10 cellular contexts compared by ENCODE assay signal in genomic region chrX:34655496-34656258, GRCh38. TPM values are rescaled to one million over a fixed set of nuclear protein-coding genes. Genes with fewer than 3 reads are reported as not detected.
DNase-seq lines count a peak whose midpoint lies in the region; ATAC-seq and TF ChIP-seq lines count a peak whose summit lies in the region.
"Had no signal": no experiment of that assay in that cellular context is flagged by ENCODE, and none has a peak within 500 bp of the region (broad histone marks: within the 10 kb centered on the region; RNA-seq: fewer than 3 reads in every experiment).

No MANE protein-coding gene starts in this region.

- peaks cover 15% of the 10 kb centered on the region for H3K27me3 Mint-ChIP-seq in activated CD8-positive, alpha-beta T cell treated with anti-CD3 and anti-CD28 coated beads, Interleukin-2, amount 10 ng/mL, durations not matched to agents 7 days and 5 days (ENCODE audit: low read depth)
- H3K27me3 Mint-ChIP-seq in activated CD8-positive, alpha-beta T cell treated with anti-CD3 and anti-CD28 coated beads for 36 hours, result peaks cover 16% of the 10 kb centered on the region

- intact Hi-C loops in activated CD8-positive, alpha-beta T cell treated with anti-CD3 and anti-CD28 coated beads for 36 hours (cut with micrococcal nuclease), result no loop called here
- intact Hi-C loops in tibial artery (cut with DNase I; ENCODE audit: low total_unique reads), result no loop called here

- no peak for DNase-seq in activated CD8-positive, alpha-beta T cell treated with anti-CD3 and anti-CD28 coated beads, Interleukin-2, amount 10 ng/mL, durations not matched to agents 7 days and 5 days
- no peak for DNase-seq in activated CD8-positive, alpha-beta T cell treated with anti-CD3 and anti-CD28 coated beads for 36 hours
- DNase-seq in lung (ENCODE audit: low spot score) (no peak), tibial artery (no peak), germinal center (ENCODE audit: low spot score) (no peak), DMS79 (lab: John Stamatoyannopoulos, UW) (no peak)
- DNase-seq: cortex of kidney had no signal

- H3K36me3 ChIP-seq in lung (ENCODE audit: control insufficient read depth in 2 of 2, insufficient read depth in 2 of 2, low read length in 2 of 2) (no peaks in the 10 kb centered on the region), tibial artery (no peaks in the 10 kb centered on the region)
- H3K36me3 ChIP-seq: BLaER1 treated with 17β-estradiol and CSF1 and Interleukin-3, amounts not matched to agents 10 nM and 100 nM had no signal

- H3K4me1 Mint-ChIP-seq in activated CD8-positive, alpha-beta T cell treated with anti-CD3 and anti-CD28 coated beads, Interleukin-2, amount 10 ng/mL, durations not matched to agents 7 days and 5 days (ENCODE audit: low read depth), result peaks cover 7% of the 10 kb centered on the region
- H3K4me1 Mint-ChIP-seq in activated CD8-positive, alpha-beta T cell treated with anti-CD3 and anti-CD28 coated beads for 36 hours (ENCODE audit: low read depth), result no peaks in the 10 kb centered on the region

- POLR2A ChIA-PET in activated CD8-positive, alpha-beta T cell treated with anti-CD3 and anti-CD28 coated beads, Interleukin-2, amount 10 ng/mL, durations not matched to agents 7 days and 5 days (lab: Charles Lee), result no interaction called here
- POLR2A ChIA-PET in activated CD8-positive, alpha-beta T cell treated with anti-CD3 and anti-CD28 coated beads for 36 hours (lab: Charles Lee), result no interaction called here

- H3K9me3 ChIP-seq in lung (ENCODE audit: control insufficient read depth in 2 of 2, insufficient read depth in 1 of 2, low read length in 1 of 2) (peaks cover 0 to 2% of the 10 kb centered on the region in 2 donors), tibial artery (no peaks in the 10 kb centered on the region)

- H3K4me1 ChIP-seq in lung (ENCODE audit: control insufficient read depth in 2 of 2, insufficient read depth in 2 of 2, low read length in 2 of 2), result peaks cover 0 to 8% of the 10 kb centered on the region in 2 donors
- H3K4me1 ChIP-seq in tibial artery, result peaks cover 0 to 11% (median 0%) of the 10 kb centered on the region in 4 donors
- H3K4me1 ChIP-seq: BLaER1 treated with 17β-estradiol and CSF1 and Interleukin-3, amounts not matched to agents 10 nM and 100 nM had no signal

- H3K36me3 Mint-ChIP-seq in activated CD8-positive, alpha-beta T cell treated with anti-CD3 and anti-CD28 coated beads, Interleukin-2, amount 10 ng/mL, durations not matched to agents 7 days and 5 days (ENCODE audit: low read depth), result peaks cover 2% of the 10 kb centered on the region
- H3K36me3 Mint-ChIP-seq in activated CD8-positive, alpha-beta T cell treated with anti-CD3 and anti-CD28 coated beads for 36 hours (ENCODE audit: low read depth), result peaks cover 4% of the 10 kb centered on the region

- H3K9me3 Mint-ChIP-seq in activated CD8-positive, alpha-beta T cell treated with anti-CD3 and anti-CD28 coated beads, Interleukin-2, amount 10 ng/mL, durations not matched to agents 7 days and 5 days (ENCODE audit: insufficient read depth), result no peaks in the 10 kb centered on the region
- no peaks in the 10 kb centered on the region for H3K9me3 Mint-ChIP-seq in activated CD8-positive, alpha-beta T cell treated with anti-CD3 and anti-CD28 coated beads for 36 hours

- no peak overlapping the region for H3K27ac Mint-ChIP-seq in activated CD8-positive, alpha-beta T cell treated with anti-CD3 and anti-CD28 coated beads, Interleukin-2, amount 10 ng/mL, durations not matched to agents 7 days and 5 days
- no peak overlapping the region for H3K27ac Mint-ChIP-seq in activated CD8-positive, alpha-beta T cell treated with anti-CD3 and anti-CD28 coated beads for 36 hours

- H3K27ac ChIP-seq in cingulate gyrus (ENCODE audit: low read depth, low read length) (peak overlapping the region; percentile 65), lung (ENCODE audit: low read depth in 1 of 2, low read length in 1 of 2) (peak overlapping the region; percentile 78 to 98), tibial artery (peak overlapping the region; percentile 78 to 90)
- H3K27ac ChIP-seq: BLaER1 treated with 17β-estradiol and CSF1 and Interleukin-3, amounts not matched to agents 10 nM and 100 nM had no signal

- no peaks in the 10 kb centered on the region for H3K27me3 ChIP-seq in lung (ENCODE audit: control insufficient read depth, insufficient read depth)
- no peaks in the 10 kb centered on the region for H3K27me3 ChIP-seq in tibial artery

- WGBS in lung, 2 donors, result 0 to 25% methylated on average over 13 of the region's 13 CpGs

- CTCF ChIA-PET in activated CD8-positive, alpha-beta T cell treated with anti-CD3 and anti-CD28 coated beads, Interleukin-2, amount 10 ng/mL, durations not matched to agents 7 days and 5 days (lab: Charles Lee), result no interaction called here
- CTCF ChIA-PET in activated CD8-positive, alpha-beta T cell treated with anti-CD3 and anti-CD28 coated beads for 36 hours (lab: Charles Lee), result no interaction called here

- no peak for TF ChIP-seq CTCF in activated CD8-positive, alpha-beta T cell treated with anti-CD3 and anti-CD28 coated beads for 36 hours (IDR thresholded peaks at IDR 0.05)
- TF ChIP-seq CTCF in lung (IDR thresholded peaks at IDR 0.05; ENCODE audit: control extremely low read depth, extremely low read depth) (no peak), tibial artery (IDR thresholded peaks at IDR 0.05) (no peak)

- ATAC-seq in activated CD8-positive, alpha-beta T cell treated with anti-CD3 and anti-CD28 coated beads, Interleukin-2, amount 10 ng/mL, durations not matched to agents 7 days and 5 days, result no peak
- no peak for ATAC-seq in activated CD8-positive, alpha-beta T cell treated with anti-CD3 and anti-CD28 coated beads for 36 hours
- no peak for ATAC-seq in lung (ENCODE audit: insufficient read depth, low FRiP score)
- no peak for ATAC-seq in HG02588 (IDR thresholded peaks at IDR 0.05; ENCODE audit: unreplicated experiment)

- H3K4me3 ChIP-seq in lung (peak overlapping the region; percentile 56), tibial artery (peak overlapping the region; percentile 61 to 78)
- H3K4me3 ChIP-seq: BLaER1 treated with 17β-estradiol and CSF1 and Interleukin-3, amounts not matched to agents 10 nM and 100 nM had no signal

- peak overlapping the region; percentile 10 for H3K4me3 Mint-ChIP-seq in activated CD8-positive, alpha-beta T cell treated with anti-CD3 and anti-CD28 coated beads, Interleukin-2, amount 10 ng/mL, durations not matched to agents 7 days and 5 days
- H3K4me3 Mint-ChIP-seq in activated CD8-positive, alpha-beta T cell treated with anti-CD3 and anti-CD28 coated beads for 36 hours, result no peak overlapping the region

RNA-seq across cellular contexts. Expression of gene TMEM47, which starts 1.4 kb away (rescaled TPM):
- total RNA-seq in activated CD8-positive, alpha-beta T cell treated with anti-CD3 and anti-CD28 coated beads, Interleukin-2, amount 10 ng/mL, durations not matched to agents 7 days and 5 days, result not detected
- total RNA-seq in activated CD8-positive, alpha-beta T cell treated with anti-CD3 and anti-CD28 coated beads for 36 hours, result not detected
- total RNA-seq in lung, result 10 to 100 TPM; 16.7 to 42.6 TPM
- 1 to 10 TPM; 7.0 to 8.2 TPM for polyA plus RNA-seq in lung

Comparison
In these comparisons a context has a peak if more than half of its experiments do, and no peak if none do; other contexts are left out.
1. RNA of gene TMEM47, which starts 1.4 kb away (total RNA-seq): 16.7 to 42.6 TPM in lung; not detected in activated CD8-positive, alpha-beta T cell treated with anti-CD3 and anti-CD28 coated beads, Interleukin-2, amount 10 ng/mL, durations not matched to agents 7 days and 5 days and not detected in activated CD8-positive, alpha-beta T cell treated with anti-CD3 and anti-CD28 coated beads for 36 hours; every median in the first group is over 10 times any median in the second.
2. Peak in every context shown above with its lines, with median percentiles within 50 percentile points of each other: H3K27ac ChIP-seq.